9 cellular contexts compared by ENCODE assay signal in the genomic region with DNA sequence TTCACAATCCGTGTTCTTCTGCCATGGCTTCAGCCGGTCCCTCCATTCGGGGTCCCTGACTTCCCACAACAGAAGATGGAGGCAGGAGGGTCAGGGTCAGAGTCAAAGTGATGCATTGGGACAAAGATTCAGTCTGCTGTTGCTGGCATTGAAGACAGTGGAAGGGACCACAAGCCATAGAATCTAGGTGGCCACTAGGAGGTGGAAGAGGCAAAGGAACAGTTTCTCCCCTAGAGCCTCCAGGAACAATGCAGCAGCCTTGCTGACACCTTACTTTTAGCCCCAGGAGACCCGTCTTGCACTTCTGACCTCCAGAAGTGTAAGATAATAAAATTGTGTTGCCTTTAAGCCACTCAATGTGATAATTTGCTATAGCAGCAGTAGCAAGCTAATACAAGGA. TPM values are rescaled to one million over a fixed set of nuclear protein-coding genes. Genes with fewer than 3 reads are reported as not detected.
DNase-seq lines count a peak whose midpoint lies in the region; ATAC-seq and TF ChIP-seq lines count a peak whose summit lies in the region.
"Had no signal": no experiment of that assay in that cellular context is flagged by ENCODE, and none has a peak within 500 bp of the region (broad histone marks: within the 10 kb centered on the region; RNA-seq: fewer than 3 reads in every experiment).

No MANE protein-coding gene starts in this region.

- TF ChIP-seq CTCF in AG09319 (IDR thresholded peaks at IDR 0.05; ENCODE audit: low read depth, low read length) = peak; percentile 51

- H3K4me3 ChIP-seq in H7 (ENCODE audit: insufficient read depth, low read depth, low read length) = no peak overlapping the region
- H3K4me3 ChIP-seq: lung had no signal

- no peak for DNase-seq in AG09319 (ENCODE audit: extremely low read depth, low read depth)
- DNase-seq in H7 = peak; percentile 59
- DNase-seq in NCI-H82 (lab: John Stamatoyannopoulos, UW) = peak; percentile 83
- peak; percentile 55 for DNase-seq in dermis blood vessel endothelial cell
- DNase-seq in NCI-H1048 (lab: John Stamatoyannopoulos, UW) = no peak
- DNase-seq in activated CD4-positive, CD25-positive, alpha-beta regulatory T cell treated with anti-CD3 and anti-CD28 coated beads, Interleukin-2, amount 50 U/mL, for 72 hours = no peak

- H3K36me3 ChIP-seq in H7 (replicated peaks; ENCODE audit: control insufficient read depth, insufficient read depth, low read length) = no peaks in the 10 kb centered on the region

- no peaks in the 10 kb centered on the region for H3K27me3 ChIP-seq in H7 (ENCODE audit: control insufficient read depth, insufficient read depth, low read length)

- ATAC-seq in GM21447 (IDR thresholded peaks at IDR 0.05; ENCODE audit: unreplicated experiment) (no peak), HG03442 (IDR thresholded peaks at IDR 0.05; ENCODE audit: unreplicated experiment) (no peak)

RNA-seq across cellular contexts. Expression of a gene that starts 55.9 kb away (rescaled TPM):
- 11.1 and 16.5 TPM in 2 replicates for total RNA-seq in H7 (2014; rRNA removed; shearing (Covaris generic))
- 29.5 and 37.8 TPM in 2 replicates for total RNA-seq in dermis blood vessel endothelial cell

RNA-seq across cellular contexts. Expression of a gene that starts 56.6 kb away (rescaled TPM):
- 327 and 489 TPM in 2 replicates for total RNA-seq in H7 (2014; rRNA removed; shearing (Covaris generic))
- total RNA-seq in dermis blood vessel endothelial cell = 146 and 355 TPM in 2 replicates

Comparison
In these comparisons a context has a peak if more than half of its experiments do, and no peak if none do; other contexts are left out.
1. DNase-seq: peak in H7 (single experiment), NCI-H82 (single experiment) and dermis blood vessel endothelial cell (single experiment); none in AG09319 (single experiment), NCI-H1048 (single experiment) and activated CD4-positive, CD25-positive, alpha-beta regulatory T cell treated with anti-CD3 and anti-CD28 coated beads, Interleukin-2, amount 50 U/mL, for 72 hours (single experiment).